ENCODE assay signal across 27 cellular contexts in genomic region chr16:53973021-53973420, GRCh38.
DNase-seq lines count a peak whose midpoint lies in the region; ATAC-seq, FAIRE-seq and TF ChIP-seq lines count a peak whose summit lies in the region.
"Had no signal": no experiment of that assay in that cellular context is flagged by ENCODE, and none has a peak within 500 bp of the region (broad histone marks: within the 10 kb centered on the region; RNA-seq: fewer than 3 reads in every experiment).

No MANE protein-coding gene starts in this region.

- intact Hi-C loops in heart right ventricle (cut with DNase I), result no loop called here
- intact Hi-C loops in activated T-helper 2 cell treated with anti-CD3 and anti-CD28 coated beads, Interferon-gamma antibody, Interleukin-2, Interleukin-4, amounts not matched to agents 10 μg/mL and 5 μg/mL and 100 μg/mL, durations not matched to agents 14 hours and 24 hours and 36 hours (cut with micrococcal nuclease), result no loop called here

- WGBS in heart right ventricle, 2 donors, result 47 to 70% methylated on average over 4 of the region's 4 CpGs

- no peak overlapping the region for H3K4me3 Mint-ChIP-seq in osteocyte (ENCODE audit: unreplicated experiment)
- H3K4me3 Mint-ChIP-seq in activated T-helper 2 cell treated with anti-CD3 and anti-CD28 coated beads, Interferon-gamma antibody, Interleukin-2, Interleukin-4, amounts not matched to agents 10 μg/mL and 5 μg/mL and 100 μg/mL, durations not matched to agents 14 hours and 24 hours and 36 hours (ENCODE audit: low read depth), result no peak overlapping the region
- H3K4me3 Mint-ChIP-seq: CD4-positive, CD25-positive, alpha-beta regulatory T cell had no signal

- H3K9me3 Mint-ChIP-seq in osteocyte (ENCODE audit: unreplicated experiment), result no peaks in the 10 kb centered on the region
- no peaks in the 10 kb centered on the region for H3K9me3 Mint-ChIP-seq in activated T-helper 2 cell treated with anti-CD3 and anti-CD28 coated beads, Interferon-gamma antibody, Interleukin-2, Interleukin-4, amounts not matched to agents 10 μg/mL and 5 μg/mL and 100 μg/mL, durations not matched to agents 14 hours and 24 hours and 36 hours
- H3K9me3 Mint-ChIP-seq: CD4-positive, CD25-positive, alpha-beta regulatory T cell had no signal

- H3K36me3 Mint-ChIP-seq in osteocyte (ENCODE audit: unreplicated experiment), result no peaks in the 10 kb centered on the region
- H3K36me3 Mint-ChIP-seq in activated T-helper 2 cell treated with anti-CD3 and anti-CD28 coated beads, Interferon-gamma antibody, Interleukin-2, Interleukin-4, amounts not matched to agents 10 μg/mL and 5 μg/mL and 100 μg/mL, durations not matched to agents 14 hours and 24 hours and 36 hours (ENCODE audit: low read depth), result no peaks in the 10 kb centered on the region

- H3K4me1 Mint-ChIP-seq in osteocyte (ENCODE audit: unreplicated experiment), result peaks cover 20% of the 10 kb centered on the region
- no peaks in the 10 kb centered on the region for H3K4me1 Mint-ChIP-seq in activated T-helper 2 cell treated with anti-CD3 and anti-CD28 coated beads, Interferon-gamma antibody, Interleukin-2, Interleukin-4, amounts not matched to agents 10 μg/mL and 5 μg/mL and 100 μg/mL, durations not matched to agents 14 hours and 24 hours and 36 hours (ENCODE audit: low read depth)

- H3K27me3 ChIP-seq in bronchial epithelial cell (ENCODE audit: control insufficient read depth, insufficient read depth, low read length) (no peaks in the 10 kb centered on the region), heart right ventricle (no peaks in the 10 kb centered on the region)
- H3K27me3 ChIP-seq: BLaER1, MG63 had no signal

- DNase-seq in DMS 273 treated with DMSO at 0.1 percent for 48 hours (lab: John Stamatoyannopoulos, UW) (peak; percentile 21), bronchial epithelial cell (ENCODE audit: low read depth) (no peak), heart right ventricle (peak in 1 of 2 donors; percentile 46), osteocyte (ENCODE audit: extremely low spot score, unreplicated experiment) (no peak), DMS53 treated with DMSO at 0.1 percent for 48 hours (lab: John Stamatoyannopoulos, UW; ENCODE audit: unreplicated experiment) (no peak), COLO668 (lab: John Stamatoyannopoulos, UW; ENCODE audit: unreplicated experiment) (no peak)
- no peak for DNase-seq in activated T-helper 2 cell treated with anti-CD3 and anti-CD28 coated beads, Interferon-gamma antibody, Interleukin-2, Interleukin-4, amounts not matched to agents 10 μg/mL and 5 μg/mL and 100 μg/mL, durations not matched to agents 14 hours and 24 hours and 36 hours (ENCODE audit: low spot score)
- DNase-seq: CD4-positive, CD25-positive, alpha-beta regulatory T cell; DMS79; EL; GF-D8; IMR-90; KG1; MG63; NCI-H1105 treated with DMSO at 0.1 percent for 48 hours; NCI-H146; NCI-H2029; NCI-H446 treated with DMSO at 0.1 percent for 48 hours; NCI-H69; RPMI8226; SIG-M5 had no signal

- peak overlapping the region in 3 of 10 donors; percentile 11 to 35 (median 11) for H3K27ac ChIP-seq in heart right ventricle
- H3K27ac ChIP-seq: BLaER1, SK-N-MC had no signal

- peak; percentile 89 for FAIRE-seq in bronchial epithelial cell (lab: Jason Lieb, UNC)
- FAIRE-seq: A204.1, D721Med, GM12891 had no signal

- peaks cover 0 to 38% (median 10%) of the 10 kb centered on the region in 9 donors for H3K4me1 ChIP-seq in heart right ventricle

- ATAC-seq in heart right ventricle (peak in 7 of 8 donors; percentile 68 to 85 (median 80)), GM21367 (IDR thresholded peaks at IDR 0.05; ENCODE audit: unreplicated experiment) (no peak)

- peak overlapping the region; percentile 1 for H3K27ac Mint-ChIP-seq in osteocyte (ENCODE audit: unreplicated experiment)
- no peak overlapping the region for H3K27ac Mint-ChIP-seq in activated T-helper 2 cell treated with anti-CD3 and anti-CD28 coated beads, Interferon-gamma antibody, Interleukin-2, Interleukin-4, amounts not matched to agents 10 μg/mL and 5 μg/mL and 100 μg/mL, durations not matched to agents 14 hours and 24 hours and 36 hours

- no peak for TF ChIP-seq CTCF in bronchial epithelial cell (IDR thresholded peaks at IDR 0.05; ENCODE audit: insufficient read depth, low read length, severe bottlenecking)
- TF ChIP-seq CTCF in heart right ventricle (IDR thresholded peaks at IDR 0.05), result no peak
- TF ChIP-seq CTCF in osteocyte (IDR thresholded peaks at IDR 0.05), result no peak

- H3K27me3 Mint-ChIP-seq in osteocyte (ENCODE audit: unreplicated experiment), result no peaks in the 10 kb centered on the region
- no peaks in the 10 kb centered on the region for H3K27me3 Mint-ChIP-seq in activated T-helper 2 cell treated with anti-CD3 and anti-CD28 coated beads, Interferon-gamma antibody, Interleukin-2, Interleukin-4, amounts not matched to agents 10 μg/mL and 5 μg/mL and 100 μg/mL, durations not matched to agents 14 hours and 24 hours and 36 hours (ENCODE audit: low read depth)
- H3K27me3 Mint-ChIP-seq: CD4-positive, CD25-positive, alpha-beta regulatory T cell had no signal

- no peak overlapping the region for H3K4me3 ChIP-seq in bronchial epithelial cell (ENCODE audit: low read depth, low read length)
- no peak overlapping the region for H3K4me3 ChIP-seq in heart right ventricle
- H3K4me3 ChIP-seq: BLaER1, MG63, SK-N-MC had no signal

- no peaks in the 10 kb centered on the region for H3K36me3 ChIP-seq in bronchial epithelial cell (ENCODE audit: control insufficient read depth, insufficient read depth, low read length)
- no peaks in the 10 kb centered on the region for H3K36me3 ChIP-seq in heart right ventricle
- H3K36me3 ChIP-seq: BLaER1, MG63 had no signal

- no peaks in the 10 kb centered on the region for H3K9me3 ChIP-seq in heart right ventricle
- H3K9me3 ChIP-seq: BLaER1, MG63 had no signal
